Comparison of ENCODE assay signal across 23 cellular contexts in genomic region chr1:94125551-94126514, GRCh38. TPM values are rescaled to one million over a fixed set of nuclear protein-coding genes. Genes with fewer than 3 reads are reported as not detected.
DNase-seq lines count a peak whose midpoint lies in the region; ATAC-seq, FAIRE-seq and TF ChIP-seq lines count a peak whose summit lies in the region.
"Had no signal": no experiment of that assay in that cellular context is flagged by ENCODE, and none has a peak within 500 bp of the region (broad histone marks: within the 10 kb centered on the region; RNA-seq: fewer than 3 reads in every experiment).

No MANE protein-coding gene starts in this region.

- intact Hi-C loops in mammary epithelial cell (cut with micrococcal nuclease) = no loop called here
- intact Hi-C loops in breast epithelium (cut with DNase I; ENCODE audit: low total_unique reads) = no loop called here
- intact Hi-C loops in K562 (cut with micrococcal nuclease) = no loop called here
- intact Hi-C loops in PC-3 (cut with micrococcal nuclease) = no loop called here

- H3K27ac Mint-ChIP-seq in type B pancreatic cell = peak overlapping the region; percentile 64
- H3K27ac Mint-ChIP-seq in natural killer cell treated with Interleukin-12 subunit alpha and Interleukin-12 subunit beta and Interleukin-15 and Interleukin-18, amount 100 ng/mL, for 72 hours = no peak overlapping the region
- H3K27ac Mint-ChIP-seq: activated B cell treated with CpG ODN at 0.5 μM for 24 hours; activated CD8-positive, alpha-beta T cell treated with anti-CD3 and anti-CD28 coated beads, Interleukin-2, amount 10 ng/mL, durations not matched to agents 7 days and 5 days; activated naive CD4-positive, alpha-beta T cell treated with anti-CD3 and anti-CD28 coated beads, Interleukin-2, amount 50 U/mL, for 72 hours; natural killer cell had no signal

- no peaks in the 10 kb centered on the region for H3K4me1 ChIP-seq in mammary epithelial cell (ENCODE audit: insufficient read depth, low read length)
- no peaks in the 10 kb centered on the region for H3K4me1 ChIP-seq in breast epithelium
- H3K4me1 ChIP-seq in K562 (replicated peaks in 1 of 2; ENCODE audit: control insufficient read depth in 2 of 2, insufficient read depth in 2 of 2, low read length in 2 of 2) = no peaks in the 10 kb centered on the region
- H3K4me1 ChIP-seq in PC-3 (ENCODE audit: insufficient read depth, low read length) = no peaks in the 10 kb centered on the region
- H3K4me1 ChIP-seq: BLaER1 treated with 17β-estradiol and CSF1 and Interleukin-3, amounts not matched to agents 10 nM and 100 nM; lower lobe of right lung; prostate gland had no signal

- H3K4me2 ChIP-seq in mammary epithelial cell (ENCODE audit: insufficient read depth, low read depth, low read length) = no peak overlapping the region
- no peak overlapping the region for H3K4me2 ChIP-seq in K562 (ENCODE audit: insufficient read depth, low read length)
- no peak overlapping the region for H3K4me2 ChIP-seq in PC-3 (ENCODE audit: low read length)
- H3K4me2 ChIP-seq: BLaER1 treated with 17β-estradiol and CSF1 and Interleukin-3, amounts not matched to agents 10 nM and 100 nM had no signal

- peaks cover 4% of the 10 kb centered on the region for H3K36me3 Mint-ChIP-seq in type B pancreatic cell
- H3K36me3 Mint-ChIP-seq in natural killer cell treated with Interleukin-12 subunit alpha and Interleukin-12 subunit beta and Interleukin-15 and Interleukin-18, amount 100 ng/mL, for 72 hours = no peaks in the 10 kb centered on the region
- H3K36me3 Mint-ChIP-seq: activated naive CD4-positive, alpha-beta T cell treated with anti-CD3 and anti-CD28 coated beads, Interleukin-2, amount 50 U/mL, for 72 hours; natural killer cell had no signal

- no peaks in the 10 kb centered on the region for H3K9me1 ChIP-seq in K562 (ENCODE audit: control insufficient read depth, insufficient read depth, low read length)

- no TSS peak for BruUV-seq in mammary epithelial cell (replicated peaks; lab: Mats Ljungman, UMichigan)
- no TSS peak for BruUV-seq in K562 (replicated peaks; lab: Mats Ljungman, UMichigan)
- no TSS peak for BruUV-seq in PC-3 (replicated peaks; lab: Mats Ljungman, UMichigan)

- H3K9me2 ChIP-seq in PC-3 (replicated peaks; ENCODE audit: low read length) = no peaks in the 10 kb centered on the region

- in situ Hi-C loops in mammary epithelial cell (cut with MboI; ENCODE audit: low sequenced_read_pairs in 2 of 2) (no loop called here), K562 (cut with MboI) (no loop called here)

- H3K79me2 ChIP-seq in mammary epithelial cell (ENCODE audit: insufficient read depth, low read length) = no peaks in the 10 kb centered on the region
- H3K79me2 ChIP-seq in K562 (ENCODE audit: control insufficient read depth, insufficient read depth, low read length) = no peaks in the 10 kb centered on the region
- H3K79me2 ChIP-seq in PC-3 (ENCODE audit: low read length) = no peaks in the 10 kb centered on the region

- FAIRE-seq in K562 (lab: Jason Lieb, UNC) = no peak

- CTCF ChIA-PET in mammary epithelial cell (lab: Charles Lee; ENCODE audit: low non-redundant PET) = interaction anchor here (0.6 to 0.7 kb wide), 2 partner anchors 22 to 86 kb away, joined by 3 to 4 read pairs; no protein-coding TSS in a partner anchor
- CTCF ChIA-PET in K562 (lab: Yijun Ruan, JAX; ENCODE audit: low intra/inter-chr PET ratio) = no interaction called here
- CTCF ChIA-PET in PC-3 (lab: Charles Lee) = no interaction called here

- dilution Hi-C loops in mammary epithelial cell (cut with HindIII; ENCODE audit: low sequenced_read_pairs) = no loop called here

- no peak for TF ChIP-seq CTCF in mammary epithelial cell (conservative IDR thresholded peaks at IDR 0.05 in 1 of 2, IDR thresholded peaks at IDR 0.05 in 1 of 2; ENCODE audit: extremely low read depth in 1 of 2, insufficient read depth in 1 of 2, low read depth in 1 of 2, low read length in 2 of 2)
- no peak for TF ChIP-seq CTCF in breast epithelium (IDR thresholded peaks at IDR 0.05)
- no peak for TF ChIP-seq CTCF in K562 (IDR thresholded peaks at IDR 0.05 in 2 of 3, conservative IDR thresholded peaks at IDR 0.05 in 1 of 3; ENCODE audit: insufficient read depth in 2 of 3, low read depth in 1 of 3, low read length in 3 of 3)
- no peak for TF ChIP-seq CTCF in type B pancreatic cell (conservative IDR thresholded peaks at IDR 0.05)
- TF ChIP-seq CTCF in PC-3 (conservative IDR thresholded peaks at IDR 0.05; ENCODE audit: low read depth, low read length) = no peak

- H3F3A ChIP-seq in PC-3 (ENCODE audit: low read length, unreplicated experiment) = no peaks in the 10 kb centered on the region

- TF ChIP-seq EP300 in K562 (IDR thresholded peaks at IDR 0.05; ENCODE audit: low read length) = no peak

- TF ChIP-seq RAD21 in K562 (CRISPR knock-in tag; conservative IDR thresholded peaks at IDR 0.05 in 1 of 2, IDR thresholded peaks at IDR 0.05 in 1 of 2) = no peak

- H3K4me1 Mint-ChIP-seq in type B pancreatic cell (ENCODE audit: unreplicated experiment) = peaks cover 16% of the 10 kb centered on the region
- peaks cover 0 to 3% of the 10 kb centered on the region in 2 donors for H3K4me1 Mint-ChIP-seq in natural killer cell treated with Interleukin-12 subunit alpha and Interleukin-12 subunit beta and Interleukin-15 and Interleukin-18, amount 100 ng/mL, for 72 hours (ENCODE audit: low read depth in 2 of 2)
- H3K4me1 Mint-ChIP-seq: activated B cell treated with CpG ODN at 0.5 μM for 24 hours, natural killer cell had no signal

- H3K9me3 ChIP-seq in mammary epithelial cell (replicated peaks; ENCODE audit: insufficient read depth, low read length) = no peaks in the 10 kb centered on the region
- no peaks in the 10 kb centered on the region for H3K9me3 ChIP-seq in breast epithelium
- no peaks in the 10 kb centered on the region for H3K9me3 ChIP-seq in K562 (replicated peaks; ENCODE audit: control insufficient read depth, insufficient read depth, low read depth, low read length)
- no peaks in the 10 kb centered on the region for H3K9me3 ChIP-seq in PC-3 (ENCODE audit: low read length)
- H3K9me3 ChIP-seq: BLaER1 treated with 17β-estradiol and CSF1 and Interleukin-3, amounts not matched to agents 10 nM and 100 nM; lower lobe of right lung; MG63; prostate gland; thoracic aorta had no signal

- peak; percentile 20 for DNase-seq in mammary epithelial cell
- no peak for DNase-seq in breast epithelium (ENCODE audit: low spot score in 2 of 2)
- DNase-seq in K562 (ENCODE audit: extremely low read depth in 1 of 4, low spot score in 3 of 4) = no peak
- DNase-seq in left lobe of liver (ENCODE audit: low spot score) = peak; percentile 76
- DNase-seq in type B pancreatic cell (ENCODE audit: extremely low spot score, unreplicated experiment) = no peak
- no peak for DNase-seq in superior temporal gyrus (ENCODE audit: extremely low spot score)
- DNase-seq in natural killer cell treated with Interleukin-12 subunit alpha and Interleukin-12 subunit beta and Interleukin-15 and Interleukin-18, amount 100 ng/mL, for 72 hours (ENCODE audit: low spot score) = no peak
- no peak for DNase-seq in PC-3
- DNase-seq: activated B cell treated with CpG ODN at 0.5 μM for 24 hours; activated CD8-positive, alpha-beta T cell treated with anti-CD3 and anti-CD28 coated beads, Interleukin-2, amount 10 ng/mL, durations not matched to agents 7 days and 5 days; activated T-cell treated with anti-CD3 and anti-CD28 coated beads, Interleukin-2, amount 50 U/mL, for 48 hours; DMS79; lower lobe of right lung; MG63; natural killer cell; NCI-H226; Right ventricle myocardium superior had no signal

- peak overlapping the region; percentile 10 for H3K4me3 Mint-ChIP-seq in type B pancreatic cell
- no peak overlapping the region for H3K4me3 Mint-ChIP-seq in natural killer cell treated with Interleukin-12 subunit alpha and Interleukin-12 subunit beta and Interleukin-15 and Interleukin-18, amount 100 ng/mL, for 72 hours
- H3K4me3 Mint-ChIP-seq: activated B cell treated with CpG ODN at 0.5 μM for 24 hours; activated CD8-positive, alpha-beta T cell treated with anti-CD3 and anti-CD28 coated beads, Interleukin-2, amount 10 ng/mL, durations not matched to agents 7 days and 5 days; natural killer cell had no signal

- no peaks in the 10 kb centered on the region for H3K36me3 ChIP-seq in mammary epithelial cell (ENCODE audit: insufficient read depth, low read length)
- no peaks in the 10 kb centered on the region for H3K36me3 ChIP-seq in breast epithelium
- H3K36me3 ChIP-seq in K562 (ENCODE audit: control insufficient read depth, insufficient read depth, low read length) = no peaks in the 10 kb centered on the region
- no peaks in the 10 kb centered on the region for H3K36me3 ChIP-seq in PC-3 (ENCODE audit: low read depth, low read length)
- H3K36me3 ChIP-seq: BLaER1 treated with 17β-estradiol and CSF1 and Interleukin-3, amounts not matched to agents 10 nM and 100 nM; lower lobe of right lung; MG63; prostate gland; thoracic aorta had no signal

- H3K27ac ChIP-seq in mammary epithelial cell (ENCODE audit: insufficient read depth, low read depth, low read length) (no peak overlapping the region), breast epithelium (no peak overlapping the region), K562 (ENCODE audit: extremely low read depth, low read depth, low read length) (no peak overlapping the region), PC-3 (ENCODE audit: low read length) (no peak overlapping the region)
- H3K27ac ChIP-seq: BLaER1 treated with 17β-estradiol and CSF1 and Interleukin-3, amounts not matched to agents 10 nM and 100 nM; coronary artery; lower lobe of right lung; prostate gland; thoracic aorta had no signal

- H3K4me3 ChIP-seq in mammary epithelial cell (replicated peaks in 1 of 3; ENCODE audit: insufficient read depth in 1 of 3, low read depth in 2 of 3, low read length in 3 of 3) (no peak overlapping the region), breast epithelium (no peak overlapping the region), K562 (no peak overlapping the region), PC-3 (ENCODE audit: low read length) (no peak overlapping the region)
- H3K4me3 ChIP-seq: BLaER1 treated with 17β-estradiol and CSF1 and Interleukin-3, amounts not matched to agents 10 nM and 100 nM; coronary artery; lower lobe of right lung; MG63; prostate gland; thoracic aorta had no signal

- POLR2A ChIA-PET in K562 (lab: Yijun Ruan, JAX) = no interaction called here
- POLR2A ChIA-PET in PC-3 (lab: Charles Lee; ENCODE audit: unreplicated experiment) = interaction anchor here (0.5 kb wide), 1 partner anchor 212 kb away, joined by 3 read pairs; no protein-coding TSS in a partner anchor

- peaks cover 7% of the 10 kb centered on the region for H3K9me3 Mint-ChIP-seq in type B pancreatic cell
- no peaks in the 10 kb centered on the region for H3K9me3 Mint-ChIP-seq in natural killer cell treated with Interleukin-12 subunit alpha and Interleukin-12 subunit beta and Interleukin-15 and Interleukin-18, amount 100 ng/mL, for 72 hours
- H3K9me3 Mint-ChIP-seq: activated B cell treated with CpG ODN at 0.5 μM for 24 hours; activated naive CD4-positive, alpha-beta T cell treated with anti-CD3 and anti-CD28 coated beads, Interleukin-2, amount 50 U/mL, for 72 hours; natural killer cell had no signal

- H3K27me3 Mint-ChIP-seq in type B pancreatic cell = no peaks in the 10 kb centered on the region
- peaks cover 10 to 31% of the 10 kb centered on the region in 2 donors for H3K27me3 Mint-ChIP-seq in natural killer cell treated with Interleukin-12 subunit alpha and Interleukin-12 subunit beta and Interleukin-15 and Interleukin-18, amount 100 ng/mL, for 72 hours

- 63% methylated on average over 6 of the region's 6 CpGs for WGBS in mammary epithelial cell (ENCODE audit: low coverage, missing lambda C conversion rate)
- 0% methylated on average over 6 of the region's 6 CpGs for WGBS in K562 (ENCODE audit: insufficient coverage, low coverage, missing lambda C conversion rate)

- H3K27me3 ChIP-seq in mammary epithelial cell (ENCODE audit: insufficient read depth, low read length) (no peaks in the 10 kb centered on the region), breast epithelium (no peaks in the 10 kb centered on the region), K562 (ENCODE audit: control insufficient read depth in 2 of 2, insufficient read depth in 2 of 2, low read length in 2 of 2) (peaks cover 0 to 4% of the 10 kb centered on the region in 2 experiments; a peak in 1 of 5 replicates), PC-3 (ENCODE audit: low read length) (no peaks in the 10 kb centered on the region)
- H3K27me3 ChIP-seq: MG63 had no signal

- TF ChIP-seq POLR2A in breast epithelium (IDR thresholded peaks at IDR 0.05) = no peak
- TF ChIP-seq POLR2A in K562 (conservative IDR thresholded peaks at IDR 0.05) = no peak

- ATAC-seq in K562 (no peak), left lobe of liver (peak; percentile 92), PC-3 (no peak)
- ATAC-seq in natural killer cell treated with Interleukin-12 subunit alpha and Interleukin-12 subunit beta and Interleukin-15 and Interleukin-18, amount 100 ng/mL, for 72 hours = no peak
- ATAC-seq: activated CD8-positive, alpha-beta T cell treated with anti-CD3 and anti-CD28 coated beads, Interleukin-2, amount 10 ng/mL, durations not matched to agents 7 days and 5 days; activated naive CD4-positive, alpha-beta T cell treated with anti-CD3 and anti-CD28 coated beads, Interleukin-2, amount 50 U/mL, for 72 hours; lower lobe of right lung; natural killer cell had no signal

- H2AFZ ChIP-seq in mammary epithelial cell (ENCODE audit: low read depth, low read length) (no peak overlapping the region), K562 (ENCODE audit: low read depth, low read length) (no peak overlapping the region), PC-3 (ENCODE audit: low read length) (no peak overlapping the region)

- H3K9ac ChIP-seq in mammary epithelial cell (ENCODE audit: insufficient read depth, low read length) (no peak overlapping the region), K562 (ENCODE audit: insufficient read depth in 1 of 2, low read depth in 2 of 2, low read length in 2 of 2) (no peak overlapping the region), PC-3 (ENCODE audit: low read length) (no peak overlapping the region)
- H3K9ac ChIP-seq: BLaER1 treated with 17β-estradiol and CSF1 and Interleukin-3, amounts not matched to agents 10 nM and 100 nM had no signal

- H4K20me1 ChIP-seq in mammary epithelial cell (ENCODE audit: insufficient read depth, low read length) = no peaks in the 10 kb centered on the region
- 0 out of 2 replicates have a peak, but pooled peaks cover 3% of the 10 kb centered on the region for H4K20me1 ChIP-seq in K562 (replicated peaks; ENCODE audit: control insufficient read depth, insufficient read depth, low read length)
- no peaks in the 10 kb centered on the region for H4K20me1 ChIP-seq in PC-3 (ENCODE audit: low read length)
- H4K20me1 ChIP-seq: BLaER1 treated with 17β-estradiol and CSF1 and Interleukin-3, amounts not matched to agents 10 nM and 100 nM had no signal

RNA-seq across cellular contexts. Expression of gene ABCA4, which starts 4.9 kb away (rescaled TPM):
- total RNA-seq in mammary epithelial cell (1 to 10 TPM in 1 of 2 donors, under 1 TPM in 1; 0.56 to 1.7 TPM), breast epithelium (1 to 10 TPM in 2 of 3 donors, under 1 TPM in 1; 0.16 to 3.5 (median 1.3) TPM), K562 (2014; rRNA removed) (not detected in 2 replicates), K562 (2014; rRNA removed; fragmentation: Illumina TruSeq; extraction: Trizol) (not detected in 2 replicates), K562 (2015; rRNA removed; fragmentation: Illumina TruSeq; extraction: Trizol) (not detected in 2 replicates), K562 (2021) (not detected in 2 replicates), left lobe of liver (0.83 TPM), type B pancreatic cell (ENCODE audit: low replicate concordance) (3.2 and 6.4 TPM in 2 replicates), PC-3 (2014; rRNA removed) (0.23 and 0.29 TPM in 2 replicates)
- polyA plus RNA-seq in mammary epithelial cell (0.29 TPM), K562 (2011; rRNA removed) (not detected in 2 replicates), K562 (2014; fragmentation: Illumina TruSeq; extraction: Trizol) (0.04 TPM in 1 of 2 replicates, not detected in the other), K562 (2014; fragmentation: Nextera tagmentation; extraction: Ambion mirVana) (under 1 TPM in 1 of 2 experiments, not detected in 1; 0.01 TPM), K562 (2014; rRNA removed) (not detected in 2 replicates)
- not detected for polyA minus RNA-seq in mammary epithelial cell
- total RNA-seq in K562 (2011; cell fraction: chromatin; rRNA removed; ENCODE audit: low replicate concordance) = not detected in 2 replicates
- total RNA-seq in K562 (2011; cell fraction: nucleolus; rRNA removed) = not detected in 2 replicates
- not detected in 2 replicates for total RNA-seq in K562 (2011; cell fraction: nucleoplasm; rRNA removed)
- not detected in 2 replicates for polyA plus RNA-seq in K562 (2011; cell fraction: cytosol; rRNA removed)
- polyA plus RNA-seq in K562 (2011; cell fraction: nucleus; rRNA removed) = not detected in 2 replicates
- polyA plus RNA-seq in K562 (2012) = 0.32 TPM in 1 of 2 replicates, not detected in the other
- not detected in 2 replicates for polyA minus RNA-seq in K562 (2011; rRNA and poly(A)+ RNA removed)
- polyA minus RNA-seq in K562 (2011; cell fraction: cytosol; rRNA and poly(A)+ RNA removed) = not detected in 2 replicates
- polyA minus RNA-seq in K562 (2011; cell fraction: nucleus; rRNA and poly(A)+ RNA removed) = not detected in 2 replicates
- not detected for total RNA-seq in natural killer cell treated with Interleukin-12 subunit alpha and Interleukin-12 subunit beta and Interleukin-15 and Interleukin-18, amount 100 ng/mL, for 72 hours
- total RNA-seq: activated B cell treated with CpG ODN at 0.5 μM for 24 hours; activated CD8-positive, alpha-beta T cell treated with anti-CD3 and anti-CD28 coated beads, Interleukin-2, amount 10 ng/mL, durations not matched to agents 7 days and 5 days; activated naive CD4-positive, alpha-beta T cell treated with anti-CD3 and anti-CD28 coated beads, Interleukin-2, amount 50 U/mL, for 72 hours; T-helper 2 cell treated with Interferon-gamma antibody and Interleukin-4, amounts not matched to agents 100 ng/mL and 5 ng/mL, for 36 hours had no signal

Comparison
In these comparisons a context has a peak if more than half of its experiments do, and no peak if none do; other contexts are left out.
1. DNase-seq: peak in mammary epithelial cell (single experiment) and left lobe of liver (single experiment); none in breast epithelium (0 of 2), K562 (0 of 4), type B pancreatic cell (single experiment), superior temporal gyrus (single experiment), natural killer cell treated with Interleukin-12 subunit alpha and Interleukin-12 subunit beta and Interleukin-15 and Interleukin-18, amount 100 ng/mL, for 72 hours (single experiment) and PC-3 (single experiment).